Comparison of ENCODE assay signal across 1 cellular context in genomic region chr19:13115936-13116281, GRCh38.
TF ChIP-seq lines count a peak whose summit lies in the region.

No MANE protein-coding gene starts in this region.

TF ChIP-seq in GM23338, 12 proteins besides CTCF, POLR2A, EP300 and RAD21 (continued from another document):
- TF ChIP-seq ZNF462 (CRISPR knock-in tag; IDR thresholded peaks at IDR 0.05) (no peak), EZH2phosphoT487 (IDR thresholded peaks at IDR 0.05; ENCODE audit: unreplicated experiment) (no peak), ZNF331 (CRISPR knock-in tag; IDR thresholded peaks at IDR 0.05; ENCODE audit: low read depth) (no peak), ZNF114 (CRISPR knock-in tag; IDR thresholded peaks at IDR 0.05) (no peak)
